Comparison of ENCODE assay signal across 18 cellular contexts in the genomic region with DNA sequence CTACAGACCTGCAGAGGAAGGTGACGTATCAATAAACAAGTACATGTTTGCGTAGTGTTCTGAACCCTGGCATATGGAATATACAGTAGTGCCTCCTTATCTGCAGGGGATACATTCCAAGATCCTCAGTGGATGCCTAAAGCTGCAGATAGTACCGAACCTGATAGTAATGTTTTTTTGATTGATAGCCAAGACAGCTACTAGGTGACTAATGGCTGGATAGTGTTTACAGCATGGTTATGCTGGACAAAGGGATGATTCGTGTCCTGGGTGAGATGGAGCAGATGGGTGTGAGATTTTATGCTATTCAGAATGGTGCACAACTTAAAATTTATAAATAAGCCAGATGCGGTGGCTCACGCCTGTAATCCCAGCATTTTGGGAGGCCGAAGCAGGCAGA. TPM values are rescaled to one million over a fixed set of nuclear protein-coding genes. Genes with fewer than 3 reads are reported as not detected.
DNase-seq lines count a peak whose midpoint lies in the region; ATAC-seq, FAIRE-seq and TF ChIP-seq lines count a peak whose summit lies in the region.
"Had no signal": no experiment of that assay in that cellular context is flagged by ENCODE, and none has a peak within 500 bp of the region (broad histone marks: within the 10 kb centered on the region; RNA-seq: fewer than 3 reads in every experiment).

No MANE protein-coding gene starts in this region.

- intact Hi-C loops in activated CD4-positive, alpha-beta T cell treated with anti-CD3 and anti-CD28 coated beads for 36 hours (cut with DNase I, micrococcal nuclease): no loop called here

- TF ChIP-seq CTCF in bronchial epithelial cell (IDR thresholded peaks at IDR 0.05; ENCODE audit: insufficient read depth, low read length, severe bottlenecking): no peak

- H3K27me3 ChIP-seq in bronchial epithelial cell (ENCODE audit: control insufficient read depth, insufficient read depth, low read length): no peaks in the 10 kb centered on the region

- H3K27ac Mint-ChIP-seq in activated CD4-positive, alpha-beta T cell treated with anti-CD3 and anti-CD28 coated beads for 36 hours: no peak overlapping the region

- H3K36me3 ChIP-seq in bronchial epithelial cell (ENCODE audit: control insufficient read depth, insufficient read depth, low read length): no peaks in the 10 kb centered on the region

- H3K27me3 Mint-ChIP-seq in activated CD4-positive, alpha-beta T cell treated with anti-CD3 and anti-CD28 coated beads for 36 hours: peaks cover 2% of the 10 kb centered on the region

- ATAC-seq in activated CD4-positive, alpha-beta T cell treated with anti-CD3 and anti-CD28 coated beads for 36 hours: no peak
- no peak for ATAC-seq in GM21576 (IDR thresholded peaks at IDR 0.05; ENCODE audit: unreplicated experiment)

- no peaks in the 10 kb centered on the region for H3K36me3 Mint-ChIP-seq in activated CD4-positive, alpha-beta T cell treated with anti-CD3 and anti-CD28 coated beads for 36 hours (ENCODE audit: low read depth)
- H3K36me3 Mint-ChIP-seq: CD4-positive, CD25-positive, alpha-beta regulatory T cell had no signal

- H3K4me3 Mint-ChIP-seq in activated CD4-positive, alpha-beta T cell treated with anti-CD3 and anti-CD28 coated beads for 36 hours: no peak overlapping the region
- H3K4me3 Mint-ChIP-seq: CD4-positive, CD25-positive, alpha-beta regulatory T cell had no signal

- FAIRE-seq in bronchial epithelial cell (lab: Jason Lieb, UNC): no peak
- FAIRE-seq: GM12892 had no signal

- no peak for DNase-seq in HEK293T (ENCODE audit: extremely low spot score)
- DNase-seq in NCI-H226: peak; percentile 43
- DNase-seq in bronchial epithelial cell (ENCODE audit: low read depth): peak; percentile 49
- peak; percentile 18 for DNase-seq in kidney glomerular epithelial cell (lab: John Stamatoyannopoulos, UW)
- DNase-seq in DMS53 (lab: John Stamatoyannopoulos, UW): no peak
- DNase-seq in activated CD4-positive, alpha-beta T cell treated with anti-CD3 and anti-CD28 coated beads for 36 hours: no peak
- DNase-seq in AG20443 (ENCODE audit: low spot score): no peak
- DNase-seq: CD4-positive, CD25-positive, alpha-beta regulatory T cell; DMS79 treated with DMSO at 0.1 percent for 48 hours; NCI-H1105; NCI-H1694 treated with DMSO at 0.1 percent for 48 hours; NCI-H2081 treated with DMSO at 0.1 percent for 48 hours; NCI-H2171 treated with DMSO at 0.1 percent for 48 hours; NCI-H446; NCI-H526; Right ventricle myocardium superior had no signal

- no peaks in the 10 kb centered on the region for H3K9me3 Mint-ChIP-seq in activated CD4-positive, alpha-beta T cell treated with anti-CD3 and anti-CD28 coated beads for 36 hours (ENCODE audit: low read depth)

- H3K4me3 ChIP-seq in bronchial epithelial cell (ENCODE audit: low read depth, low read length): no peak overlapping the region

- CTCF ChIA-PET in HEK293T (lab: Yijun Ruan, JAX): no interaction called here
- CTCF ChIA-PET in activated CD4-positive, alpha-beta T cell treated with anti-CD3 and anti-CD28 coated beads for 36 hours (lab: Charles Lee): no interaction called here

- H3K4me1 Mint-ChIP-seq in activated CD4-positive, alpha-beta T cell treated with anti-CD3 and anti-CD28 coated beads for 36 hours: no peaks in the 10 kb centered on the region
- H3K4me1 Mint-ChIP-seq: CD4-positive, CD25-positive, alpha-beta regulatory T cell had no signal

- POLR2A ChIA-PET in HEK293T (lab: Yijun Ruan, JAX): no interaction called here
- POLR2A ChIA-PET in activated CD4-positive, alpha-beta T cell treated with anti-CD3 and anti-CD28 coated beads for 36 hours (lab: Charles Lee): no interaction called here

TF ChIP-seq in HEK293T, 16 proteins besides CTCF, POLR2A, EP300 and RAD21:
- TF ChIP-seq, protein P1, sequence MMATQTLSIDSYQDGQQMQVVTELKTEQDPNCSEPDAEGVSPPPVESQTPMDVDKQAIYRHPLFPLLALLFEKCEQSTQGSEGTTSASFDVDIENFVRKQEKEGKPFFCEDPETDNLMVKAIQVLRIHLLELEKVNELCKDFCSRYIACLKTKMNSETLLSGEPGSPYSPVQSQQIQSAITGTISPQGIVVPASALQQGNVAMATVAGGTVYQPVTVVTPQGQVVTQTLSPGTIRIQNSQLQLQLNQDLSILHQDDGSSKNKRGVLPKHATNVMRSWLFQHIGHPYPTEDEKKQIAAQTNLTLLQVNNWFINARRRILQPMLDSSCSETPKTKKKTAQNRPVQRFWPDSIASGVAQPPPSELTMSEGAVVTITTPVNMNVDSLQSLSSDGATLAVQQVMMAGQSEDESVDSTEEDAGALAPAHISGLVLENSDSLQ (IDR thresholded peaks at IDR 0.05): 0 out of 2 replicates have a peak, but pooled peaks have one; percentile 7
- no peak for TF ChIP-seq FOXA1 (IDR thresholded peaks at IDR 0.05)

RNA-seq across cellular contexts. Expression of a gene that starts 55.8 kb away (rescaled TPM):
- 32.6 and 37.1 TPM in 2 replicates for total RNA-seq in bronchial epithelial cell
- total RNA-seq in activated CD4-positive, alpha-beta T cell treated with anti-CD3 and anti-CD28 coated beads for 36 hours: under 1 TPM; 0.54 to 0.55 TPM

RNA-seq across cellular contexts. Expression of a gene that starts 57.2 kb away (rescaled TPM):
- 192 and 202 TPM in 2 replicates for total RNA-seq in bronchial epithelial cell
- 100 to 1,000 TPM; 228 to 344 TPM for total RNA-seq in activated CD4-positive, alpha-beta T cell treated with anti-CD3 and anti-CD28 coated beads for 36 hours

Comparison
In these comparisons a context has a peak if more than half of its experiments do, and no peak if none do; other contexts are left out.
1. DNase-seq: peak in NCI-H226 (single experiment), bronchial epithelial cell (single experiment) and kidney glomerular epithelial cell (single experiment); none in HEK293T (single experiment), DMS53 (single experiment), activated CD4-positive, alpha-beta T cell treated with anti-CD3 and anti-CD28 coated beads for 36 hours (single experiment) and AG20443 (single experiment).
2. RNA of a gene that starts 55.8 kb away (total RNA-seq): 32.6 to 37.1 TPM in bronchial epithelial cell; 0.54 to 0.55 TPM in activated CD4-positive, alpha-beta T cell treated with anti-CD3 and anti-CD28 coated beads for 36 hours; every median in the first group is over 10 times any median in the second.